In the genomic region with DNA sequence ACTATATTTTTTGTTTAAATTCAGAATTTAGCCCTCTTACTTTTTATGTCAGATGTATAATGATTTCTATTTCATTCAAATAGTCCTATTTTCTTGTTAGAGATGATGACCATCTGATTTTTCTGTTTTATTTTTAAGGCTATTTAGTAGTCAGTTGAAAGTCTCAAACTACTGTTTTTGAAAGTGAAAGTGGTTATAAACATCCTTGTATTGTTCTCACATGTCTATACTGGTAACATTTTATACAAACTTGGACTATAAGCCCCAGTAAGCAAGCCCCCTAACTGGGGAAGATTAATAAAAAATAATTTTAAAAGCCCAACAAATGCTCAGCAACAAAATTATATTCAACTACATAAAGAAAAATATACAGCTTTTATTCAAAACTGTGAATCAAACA, we compare ENCODE assay signal across 19 cellular contexts.
DNase-seq lines count a peak whose midpoint lies in the region; ATAC-seq and TF ChIP-seq lines count a peak whose summit lies in the region.
"Had no signal": no experiment of that assay in that cellular context is flagged by ENCODE, and none has a peak within 500 bp of the region (broad histone marks: within the 10 kb centered on the region; RNA-seq: fewer than 3 reads in every experiment).

No MANE protein-coding gene starts in this region.

- intact Hi-C loops in upper lobe of right lung (cut with DNase I): no loop called here

- no peak overlapping the region for H3K9ac ChIP-seq in OCI-LY3 (ENCODE audit: low read length)

- TF ChIP-seq CTCF in OCI-LY3 (IDR thresholded peaks at IDR 0.05; ENCODE audit: low read depth, low read length): no peak
- no peak for TF ChIP-seq CTCF in upper lobe of right lung (IDR thresholded peaks at IDR 0.05)

- no peaks in the 10 kb centered on the region for H3K79me2 ChIP-seq in OCI-LY3 (ENCODE audit: low read length)

- H4K20me1 ChIP-seq in OCI-LY3 (ENCODE audit: insufficient read depth, low read length): no peaks in the 10 kb centered on the region

- H3K9me3 ChIP-seq in OCI-LY3 (ENCODE audit: insufficient read depth, low read length): no peaks in the 10 kb centered on the region
- no peaks in the 10 kb centered on the region for H3K9me3 ChIP-seq in upper lobe of right lung
- H3K9me3 ChIP-seq in effector memory CD4-positive, alpha-beta T cell (ENCODE audit: control insufficient read depth, low read length): no peaks in the 10 kb centered on the region
- H3K9me3 ChIP-seq: uterus had no signal

- no peaks in the 10 kb centered on the region for H3K27me3 ChIP-seq in OCI-LY3 (ENCODE audit: low read depth, low read length)
- H3K27me3 ChIP-seq in upper lobe of right lung: no peaks in the 10 kb centered on the region
- no peaks in the 10 kb centered on the region for H3K27me3 ChIP-seq in effector memory CD4-positive, alpha-beta T cell (replicated peaks; ENCODE audit: control insufficient read depth, insufficient read depth, low read length, poor library complexity, severe bottlenecking)
- H3K27me3 ChIP-seq: uterus had no signal

- in situ Hi-C loops in ACHN (cut with HindIII; ENCODE audit: low pct_ligation_motif_present, low pct_unique_long_range_greater_than_20kb, low sequenced_read_pairs): no loop called here

- H3K27ac ChIP-seq in OCI-LY3 (ENCODE audit: low read length) (peak overlapping the region; percentile 95), upper lobe of right lung (no peak overlapping the region)
- no peak overlapping the region for H3K27ac ChIP-seq in effector memory CD4-positive, alpha-beta T cell (ENCODE audit: insufficient read depth, low read length, poor library complexity, severe bottlenecking)
- H3K27ac ChIP-seq: uterus had no signal

- ATAC-seq in GM19043 (IDR thresholded peaks at IDR 0.05; ENCODE audit: low read depth, unreplicated experiment): peak; percentile 54
- peak; percentile 52 for ATAC-seq in HG02938 (IDR thresholded peaks at IDR 0.05; ENCODE audit: unreplicated experiment)
- ATAC-seq in upper lobe of right lung: no peak
- ATAC-seq: effector memory CD8-positive, alpha-beta T cell had no signal

- DNase-seq in ACHN (peak; percentile 18), T-helper 9 cell (no peak), UCSD-AML1 (lab: John Stamatoyannopoulos, UW; ENCODE audit: unreplicated experiment) (no peak), upper lobe of right lung (no peak)
- DNase-seq in effector memory CD4-positive, alpha-beta T cell: no peak
- DNase-seq: activated CD4-positive, alpha-beta T cell treated with anti-CD3 and anti-CD28 coated beads for 1 hour; activated effector memory CD4-positive, alpha-beta T cell treated with anti-CD3 and anti-CD28 coated beads, Interleukin-2, amount 50 U/mL, for 16 hours; amniotic stem cell; CD8-positive, alpha-beta memory T cell; effector memory CD8-positive, alpha-beta T cell; hypothalamus; kidney glomerular epithelial cell; NCI-H1436 treated with DMSO at 0.1 percent for 48 hours; retina; SHP77 treated with DMSO at 0.1 percent for 48 hours; uterus had no signal

- H3K36me3 ChIP-seq in OCI-LY3 (replicated peaks; ENCODE audit: low read depth, low read length) (peaks cover 23% of the 10 kb centered on the region), upper lobe of right lung (no peaks in the 10 kb centered on the region)
- no peaks in the 10 kb centered on the region for H3K36me3 ChIP-seq in effector memory CD4-positive, alpha-beta T cell (ENCODE audit: control insufficient read depth, insufficient read depth, low read length)
- H3K36me3 ChIP-seq: uterus had no signal

- peaks cover 45% of the 10 kb centered on the region for H3K4me1 ChIP-seq in OCI-LY3 (ENCODE audit: low read length)
- H3K4me1 ChIP-seq in upper lobe of right lung: no peaks in the 10 kb centered on the region
- no peaks in the 10 kb centered on the region for H3K4me1 ChIP-seq in effector memory CD4-positive, alpha-beta T cell (ENCODE audit: control insufficient read depth, insufficient read depth, low read length, poor library complexity, severe bottlenecking)
- H3K4me1 ChIP-seq: uterus had no signal

- H3K4me3 ChIP-seq in OCI-LY3 (ENCODE audit: low read length) (no peak overlapping the region), upper lobe of right lung (no peak overlapping the region)
- no peak overlapping the region for H3K4me3 ChIP-seq in effector memory CD4-positive, alpha-beta T cell (ENCODE audit: insufficient read depth, low read depth, low read length, poor library complexity, severe bottlenecking)
- H3K4me3 ChIP-seq: uterus had no signal

- H2AFZ ChIP-seq in OCI-LY3 (ENCODE audit: low read depth, low read length): 0 out of 2 replicates have a peak overlapping the region, but pooled peaks have one; percentile 24

- peak overlapping the region; percentile 4; the same call in 1 of the 2 replicates for H3K4me2 ChIP-seq in OCI-LY3 (ENCODE audit: low read length)
